21 cellular contexts compared by ENCODE assay signal in genomic region chrX:5746231-5746630, GRCh38.
A peak's percentile ranks its signal among the peaks of the same experiment; 100 is the strongest.
DNase-seq lines count a peak whose midpoint lies in the region; ATAC-seq and TF ChIP-seq lines count a peak whose summit lies in the region.
"Had no signal": no experiment of that assay in that cellular context is flagged by ENCODE, and none has a peak within 500 bp of the region (broad histone marks: within the 10 kb centered on the region; RNA-seq: fewer than 3 reads in every experiment).

No MANE protein-coding gene starts in this region.

- peak overlapping the region; percentile 74 for H3K27ac Mint-ChIP-seq in endothelial cell (ENCODE audit: unreplicated experiment)
- no peak overlapping the region for H3K27ac Mint-ChIP-seq in activated T-helper 1 cell treated with anti-CD3 and anti-CD28 coated beads, Interleukin-12 subunit alpha, Interleukin-12 subunit beta, Interleukin-2, Interleukin-4 antibody, amounts not matched to agents 30 ng/mL and 10 ng/mL and 1 ng/mL, durations not matched to agents 14 hours and 24 hours and 36 hours
- H3K27ac Mint-ChIP-seq: HFFc6 had no signal

- H3K27ac ChIP-seq in A673 (ENCODE audit: low read depth, low read length, poor library complexity, severe bottlenecking) (peak overlapping the region; percentile 96), SK-N-MC (peak overlapping the region; percentile 98)
- H3K27ac ChIP-seq in BLaER1 treated with 17β-estradiol and CSF1 and Interleukin-3, amounts not matched to agents 10 nM and 100 nM = peak overlapping the region in 2 of 11 experiments; percentile 39 to 55; a peak in 3 of 22 replicates

- no peak overlapping the region for H3K4me3 Mint-ChIP-seq in endothelial cell (ENCODE audit: unreplicated experiment)
- H3K4me3 Mint-ChIP-seq in activated T-helper 1 cell treated with anti-CD3 and anti-CD28 coated beads, Interleukin-12 subunit alpha, Interleukin-12 subunit beta, Interleukin-2, Interleukin-4 antibody, amounts not matched to agents 30 ng/mL and 10 ng/mL and 1 ng/mL, durations not matched to agents 14 hours and 24 hours and 36 hours = no peak overlapping the region
- H3K4me3 Mint-ChIP-seq: CD4-positive, alpha-beta memory T cell; HFFc6 had no signal

- H3K4me3 ChIP-seq in A673 (ENCODE audit: low read depth, low read length, poor library complexity, severe bottlenecking) = no peak overlapping the region
- no peak overlapping the region for H3K4me3 ChIP-seq in BLaER1 treated with 17β-estradiol and CSF1 and Interleukin-3, amounts not matched to agents 10 nM and 100 nM
- H3K4me3 ChIP-seq in SK-N-MC = no peak overlapping the region
- H3K4me3 ChIP-seq: HAP-1 had no signal

- BruUV-seq in A673 (replicated peaks; lab: Mats Ljungman, UMichigan) = no TSS peak

- H3K27me3 ChIP-seq in A673 (replicated peaks; ENCODE audit: insufficient read depth, low read depth, low read length, poor library complexity) = no peaks in the 10 kb centered on the region
- no peaks in the 10 kb centered on the region for H3K27me3 ChIP-seq in BLaER1 treated with 17β-estradiol and CSF1 and Interleukin-3, amounts not matched to agents 10 nM and 100 nM
- H3K27me3 ChIP-seq: BE2C had no signal

- TF ChIP-seq CTCF in A673 (conservative IDR thresholded peaks at IDR 0.05; ENCODE audit: low read depth, low read length) = no peak
- no peak for TF ChIP-seq CTCF in endothelial cell (IDR thresholded peaks at IDR 0.05; ENCODE audit: unreplicated experiment)
- TF ChIP-seq CTCF in GM10266 (IDR thresholded peaks at IDR 0.05; ENCODE audit: control insufficient read depth, insufficient read depth, low read depth, missing control alignments) = no peak

- intact Hi-C loops in A673 (cut with micrococcal nuclease; ENCODE audit: unreplicated experiment) = loop anchor here (5.0 to 10.0 kb wide), 3 partner anchors 39 to 281 kb away; no protein-coding TSS in a partner anchor
- intact Hi-C loops in activated T-helper 1 cell treated with anti-CD3 and anti-CD28 coated beads, Interleukin-12 subunit alpha, Interleukin-12 subunit beta, Interleukin-2, Interleukin-4 antibody, amounts not matched to agents 30 ng/mL and 10 ng/mL and 1 ng/mL, durations not matched to agents 14 hours and 24 hours and 36 hours (cut with micrococcal nuclease) = no loop called here

- CTCF ChIA-PET in A673 (lab: Charles Lee) = no interaction called here

- peaks cover 2% of the 10 kb centered on the region for H3K36me3 ChIP-seq in A673 (ENCODE audit: insufficient read depth, low read length, poor library complexity, severe bottlenecking)
- no peaks in the 10 kb centered on the region for H3K36me3 ChIP-seq in BLaER1 treated with 17β-estradiol and CSF1 and Interleukin-3, amounts not matched to agents 10 nM and 100 nM
- H3K36me3 ChIP-seq in SK-N-MC (ENCODE audit: insufficient read depth, low read length) = no peaks in the 10 kb centered on the region; the same call in 1 of the 2 replicates
- H3K36me3 ChIP-seq: BE2C, HAP-1 had no signal

- H3K4me1 Mint-ChIP-seq in endothelial cell (ENCODE audit: unreplicated experiment) = peaks cover 6% of the 10 kb centered on the region
- H3K4me1 Mint-ChIP-seq in activated T-helper 1 cell treated with anti-CD3 and anti-CD28 coated beads, Interleukin-12 subunit alpha, Interleukin-12 subunit beta, Interleukin-2, Interleukin-4 antibody, amounts not matched to agents 30 ng/mL and 10 ng/mL and 1 ng/mL, durations not matched to agents 14 hours and 24 hours and 36 hours (ENCODE audit: low read depth) = no peaks in the 10 kb centered on the region
- H3K4me1 Mint-ChIP-seq: CD4-positive, alpha-beta memory T cell had no signal

- H3K9ac ChIP-seq in BLaER1 treated with 17β-estradiol and CSF1 and Interleukin-3, amounts not matched to agents 10 nM and 100 nM = no peak overlapping the region
- H3K9ac ChIP-seq in SK-N-MC (ENCODE audit: insufficient read length) = no peak overlapping the region

- peaks cover 2% of the 10 kb centered on the region for H3K9me3 ChIP-seq in A673 (ENCODE audit: low read depth, low read length, poor library complexity, severe bottlenecking)
- H3K9me3 ChIP-seq in BLaER1 treated with 17β-estradiol and CSF1 and Interleukin-3, amounts not matched to agents 10 nM and 100 nM (replicated peaks in 1 of 11) = no peaks in the 10 kb centered on the region; a peak in 2 of 22 replicates
- H3K9me3 ChIP-seq in SK-N-MC (ENCODE audit: low read depth, low read length) = no peaks in the 10 kb centered on the region
- H3K9me3 ChIP-seq: BE2C, HAP-1 had no signal

- ATAC-seq in HG03378 (IDR thresholded peaks at IDR 0.05; ENCODE audit: unreplicated experiment) = no peak

- DNase-seq in A673 (ENCODE audit: low spot score) (peak; percentile 97), SK-N-MC (ENCODE audit: low read depth, low spot score) (no peak), endothelial cell (ENCODE audit: low spot score) (no peak), medulla oblongata (ENCODE audit: extremely low spot score) (no peak), GM10266 (ENCODE audit: extremely low spot score) (no peak)
- no peak for DNase-seq in activated T-helper 1 cell treated with anti-CD3 and anti-CD28 coated beads, Interleukin-12 subunit alpha, Interleukin-12 subunit beta, Interleukin-2, Interleukin-4 antibody, amounts not matched to agents 30 ng/mL and 10 ng/mL and 1 ng/mL, durations not matched to agents 14 hours and 24 hours and 36 hours (ENCODE audit: low spot score)
- DNase-seq: ACHN; AML-193; BE2C; C1 segment of cervical spinal cord; Calu3; CD4-positive, alpha-beta memory T cell; COR-L47; DMS53; DMS79 treated with DMSO at 0.1 percent for 48 hours; GF-D8; GOT3; HFFc6 had no signal

- H3K4me2 ChIP-seq in BLaER1 treated with 17β-estradiol and CSF1 and Interleukin-3, amounts not matched to agents 10 nM and 100 nM = peak overlapping the region in 8 of 11 experiments; percentile 1 to 59 (median 29); a peak in 14 of 22 replicates

- POLR2A ChIA-PET in A673 (lab: Charles Lee; ENCODE audit: low non-redundant PET) = no interaction called here

- no peaks in the 10 kb centered on the region for H4K20me1 ChIP-seq in BLaER1 treated with 17β-estradiol and CSF1 and Interleukin-3, amounts not matched to agents 10 nM and 100 nM

- H3K4me1 ChIP-seq in A673 (ENCODE audit: insufficient read depth, low read length, poor library complexity, severe bottlenecking) = peaks cover 33% of the 10 kb centered on the region
- peaks cover under 1 to 11% (median 8%) of the 10 kb centered on the region in 10 experiments; a peak in 13 of 20 replicates for H3K4me1 ChIP-seq in BLaER1 treated with 17β-estradiol and CSF1 and Interleukin-3, amounts not matched to agents 10 nM and 100 nM
- H3K4me1 ChIP-seq: BE2C, HAP-1 had no signal

- no peaks in the 10 kb centered on the region for H3K27me3 Mint-ChIP-seq in endothelial cell (ENCODE audit: unreplicated experiment)
- H3K27me3 Mint-ChIP-seq in activated T-helper 1 cell treated with anti-CD3 and anti-CD28 coated beads, Interleukin-12 subunit alpha, Interleukin-12 subunit beta, Interleukin-2, Interleukin-4 antibody, amounts not matched to agents 30 ng/mL and 10 ng/mL and 1 ng/mL, durations not matched to agents 14 hours and 24 hours and 36 hours (ENCODE audit: insufficient read depth) = no peaks in the 10 kb centered on the region
- H3K27me3 Mint-ChIP-seq: CD4-positive, alpha-beta memory T cell had no signal

- H3K9me3 Mint-ChIP-seq in endothelial cell (ENCODE audit: unreplicated experiment) = no peaks in the 10 kb centered on the region
- no peaks in the 10 kb centered on the region for H3K9me3 Mint-ChIP-seq in activated T-helper 1 cell treated with anti-CD3 and anti-CD28 coated beads, Interleukin-12 subunit alpha, Interleukin-12 subunit beta, Interleukin-2, Interleukin-4 antibody, amounts not matched to agents 30 ng/mL and 10 ng/mL and 1 ng/mL, durations not matched to agents 14 hours and 24 hours and 36 hours

- H3K36me3 Mint-ChIP-seq in endothelial cell (ENCODE audit: low read depth, unreplicated experiment) = peaks cover 4% of the 10 kb centered on the region
- no peaks in the 10 kb centered on the region for H3K36me3 Mint-ChIP-seq in activated T-helper 1 cell treated with anti-CD3 and anti-CD28 coated beads, Interleukin-12 subunit alpha, Interleukin-12 subunit beta, Interleukin-2, Interleukin-4 antibody, amounts not matched to agents 30 ng/mL and 10 ng/mL and 1 ng/mL, durations not matched to agents 14 hours and 24 hours and 36 hours (ENCODE audit: low read depth)
- H3K36me3 Mint-ChIP-seq: CD4-positive, alpha-beta memory T cell had no signal
